In the genomic region with DNA sequence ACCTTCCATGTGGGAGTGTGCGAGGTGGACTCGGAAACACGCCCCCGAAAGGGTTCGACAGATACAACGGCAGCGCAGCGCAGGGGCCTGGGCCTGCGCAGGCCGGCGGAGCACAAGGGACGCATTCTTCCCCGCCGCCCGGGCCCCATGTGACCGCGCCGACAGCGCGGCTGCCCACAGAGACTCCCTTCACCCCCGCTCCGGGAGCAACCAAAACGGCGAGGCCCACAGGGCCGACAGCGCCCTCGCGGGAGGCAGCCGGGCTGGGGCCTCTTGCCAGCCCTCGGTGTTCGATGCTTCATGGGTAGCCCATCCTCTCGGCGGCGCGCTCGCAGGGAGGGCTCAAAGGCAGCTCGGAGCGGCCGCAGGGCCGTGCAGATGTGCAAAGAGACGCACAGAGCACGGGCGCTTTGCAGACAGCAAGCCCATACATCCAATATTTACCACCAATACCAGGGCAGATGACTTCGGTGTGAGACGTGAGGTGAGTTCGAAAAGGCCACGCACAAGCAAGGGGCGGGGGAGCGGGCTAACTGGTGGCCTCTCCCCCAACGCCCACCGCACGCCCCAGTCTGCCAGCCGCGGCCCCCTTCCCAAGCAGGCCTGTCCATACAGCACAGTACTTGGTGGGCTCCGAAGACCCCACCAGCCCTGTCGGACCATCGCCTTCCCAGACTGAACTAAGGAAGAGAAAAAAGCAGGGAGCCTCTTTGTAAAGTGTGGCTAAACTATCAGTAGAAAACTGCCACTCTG, we compare ENCODE assay signal across 19 cellular contexts.
"Had no signal": no experiment of that assay in that cellular context is flagged by ENCODE, and none has a peak within 500 bp of the region (broad histone marks: within the 10 kb centered on the region; RNA-seq: fewer than 3 reads in every experiment).

No MANE protein-coding gene starts in this region.

- H3K36me3 ChIP-seq: breast epithelium had no signal

- H3K27ac ChIP-seq: breast epithelium, gastroesophageal sphincter, heart right ventricle, suprapubic skin, upper lobe of left lung, VCaP had no signal

- H3K4me3 Mint-ChIP-seq: naive thymus-derived CD8-positive, alpha-beta T cell; T-helper 1 cell treated with Interleukin-12 subunit alpha and Interleukin-12 subunit beta and Interleukin-4 antibody, amounts not matched to agents 30 μg/mL and 1 μg/mL, for 36 hours had no signal

- H3K9me3 ChIP-seq: breast epithelium, gastroesophageal sphincter, heart right ventricle, suprapubic skin, upper lobe of left lung had no signal

- H3K27me3 ChIP-seq: breast epithelium, gastroesophageal sphincter, heart right ventricle, suprapubic skin, upper lobe of left lung had no signal

- ATAC-seq: esophagus mucosa; gastroesophageal sphincter; naive thymus-derived CD8-positive, alpha-beta T cell; stimulated activated naive CD8-positive, alpha-beta T cell treated with anti-CD3 and anti-CD28 coated beads, Interleukin-15, Interleukin-2, amounts not matched to agents 100 U/mL and 50 U/mL, for 24 hours had no signal

- H3K4me3 ChIP-seq: breast epithelium, gastroesophageal sphincter, heart right ventricle, skin epidermis, suprapubic skin, upper lobe of left lung had no signal

- H3K27me3 Mint-ChIP-seq: naive thymus-derived CD8-positive, alpha-beta T cell had no signal

- H3K9me3 Mint-ChIP-seq: naive thymus-derived CD8-positive, alpha-beta T cell; T-helper 1 cell treated with Interleukin-12 subunit alpha and Interleukin-12 subunit beta and Interleukin-4 antibody, amounts not matched to agents 30 μg/mL and 1 μg/mL, for 36 hours had no signal

- DNase-seq: activated CD4-positive, alpha-beta T cell treated with anti-CD3 and anti-CD28 coated beads for 1 hour; activated CD8-positive, alpha-beta memory T cell treated with anti-CD3 and anti-CD28 coated beads for 24 hours; activated CD8-positive, alpha-beta memory T cell treated with anti-CD3 and anti-CD28 coated beads, Interleukin-2, amount 50 U/mL, for 48 hours; activated effector memory CD4-positive, alpha-beta T cell treated with Interleukin-2 at 50 U/mL for 16 hours; activated naive CD4-positive, alpha-beta T cell treated with anti-CD3 and anti-CD28 coated beads, Interleukin-2, amount 50 U/mL, for 16 hours; activated T-cell treated with anti-CD3 and anti-CD28 coated beads, Interleukin-2, amount 50 U/mL, for 48 hours; cortex of kidney; heart right ventricle; mesenchymal stem cell; naive thymus-derived CD8-positive, alpha-beta T cell; stimulated activated naive CD8-positive, alpha-beta T cell treated with anti-CD3 and anti-CD28 coated beads, Interleukin-15, Interleukin-2, amounts not matched to agents 100 U/mL and 50 U/mL, for 24 hours had no signal

- H3K4me1 ChIP-seq: breast epithelium, gastroesophageal sphincter, suprapubic skin, upper lobe of left lung had no signal

- H3K27ac Mint-ChIP-seq: T-helper 1 cell treated with Interleukin-12 subunit alpha and Interleukin-12 subunit beta and Interleukin-4 antibody, amounts not matched to agents 30 μg/mL and 1 μg/mL, for 36 hours had no signal
